ENCODE assay signal across 8 cellular contexts in genomic region chr22:29073618-29074275, GRCh38. TPM values are rescaled to one million over a fixed set of nuclear protein-coding genes. Genes with fewer than 3 reads are reported as not detected.
DNase-seq lines count a peak whose midpoint lies in the region; ATAC-seq and TF ChIP-seq lines count a peak whose summit lies in the region.

No MANE protein-coding gene starts in this region.

- no peak overlapping the region for H3K9ac ChIP-seq in OCI-LY3 (ENCODE audit: low read length)
- peak overlapping the region in 1 of 2 donors; percentile 35 for H3K9ac ChIP-seq in liver (ENCODE audit: low read depth in 1 of 2, low read length in 2 of 2)

- peak overlapping the region; percentile 38 to 76 (median 59) for H3K4me3 Mint-ChIP-seq in CD4-positive, alpha-beta memory T cell
- H3K4me3 Mint-ChIP-seq in chondrocyte (ENCODE audit: unreplicated experiment) = peak overlapping the region; percentile 65

- CTCF ChIA-PET in CD4-positive, alpha-beta memory T cell (lab: Charles Lee; ENCODE audit: partially characterized antibody) = no interaction called here

- no peaks in the 10 kb centered on the region for H3K79me2 ChIP-seq in OCI-LY3 (ENCODE audit: low read length)

- 3% methylated on average over 53 of the region's 53 CpGs for WGBS in liver

- no peak overlapping the region for H3K27ac ChIP-seq in CD4-positive, alpha-beta memory T cell (ENCODE audit: low read depth, low read length)
- H3K27ac ChIP-seq in OCI-LY3 (ENCODE audit: low read length) = no peak overlapping the region
- H3K27ac ChIP-seq in liver (ENCODE audit: low read depth in 1 of 2, low read length in 2 of 2) = peak overlapping the region in 1 of 2 donors; percentile 5
- H3K27ac ChIP-seq in substantia nigra (ENCODE audit: low read depth, low read length, poor library complexity, severe bottlenecking) = peak overlapping the region; percentile 19

- H2AFZ ChIP-seq in OCI-LY3 (ENCODE audit: low read depth, low read length) = no peak overlapping the region; the same call in 1 of the 2 replicates

- peaks cover 23% of the 10 kb centered on the region for H3K4me1 ChIP-seq in CD4-positive, alpha-beta memory T cell (ENCODE audit: insufficient read depth, low read length)
- H3K4me1 ChIP-seq in OCI-LY3 (ENCODE audit: low read length) (peaks cover 10% of the 10 kb centered on the region), liver (ENCODE audit: control insufficient read depth in 4 of 4, insufficient read depth in 4 of 4, low read length in 3 of 4) (peaks cover 5 to 31% (median 21%) of the 10 kb centered on the region in 4 donors)

- H4K20me1 ChIP-seq in OCI-LY3 (ENCODE audit: insufficient read depth, low read length) = no peaks in the 10 kb centered on the region

- ATAC-seq in GM18520 (IDR thresholded peaks at IDR 0.05; ENCODE audit: unreplicated experiment) = no peak

- no peak for TF ChIP-seq CTCF in OCI-LY3 (IDR thresholded peaks at IDR 0.05; ENCODE audit: low read depth, low read length)
- no peak for TF ChIP-seq CTCF in chondrocyte (IDR thresholded peaks at IDR 0.05)
- no peak for TF ChIP-seq CTCF in liver (IDR thresholded peaks at IDR 0.05; ENCODE audit: low read depth, low read length, missing input control)

- peaks cover 9 to 29% (median 17%) of the 10 kb centered on the region in 4 donors for H3K4me1 Mint-ChIP-seq in CD4-positive, alpha-beta memory T cell
- H3K4me1 Mint-ChIP-seq in chondrocyte (ENCODE audit: low read depth) = peaks cover 15% of the 10 kb centered on the region

- peaks cover 22% of the 10 kb centered on the region for H3K27me3 ChIP-seq in CD4-positive, alpha-beta memory T cell (ENCODE audit: insufficient read depth, low read length)
- H3K27me3 ChIP-seq in OCI-LY3 (ENCODE audit: low read depth, low read length) (peaks cover 50% of the 10 kb centered on the region), liver (ENCODE audit: control insufficient read depth in 4 of 4, insufficient read depth in 4 of 4, low read length in 3 of 4) (no peaks in the 10 kb centered on the region)

- H3K36me3 ChIP-seq in CD4-positive, alpha-beta memory T cell (ENCODE audit: insufficient read depth, low read length) = no peaks in the 10 kb centered on the region
- H3K36me3 ChIP-seq in OCI-LY3 (replicated peaks; ENCODE audit: low read depth, low read length) = no peaks in the 10 kb centered on the region
- H3K36me3 ChIP-seq in liver (ENCODE audit: control insufficient read depth in 4 of 4, insufficient read depth in 3 of 4, low read depth in 1 of 4, low read length in 3 of 4) = no peaks in the 10 kb centered on the region

- peaks cover 18 to 48% of the 10 kb centered on the region in 2 donors for H3K27me3 Mint-ChIP-seq in CD4-positive, alpha-beta memory T cell
- peaks cover 9% of the 10 kb centered on the region for H3K27me3 Mint-ChIP-seq in chondrocyte (ENCODE audit: low read depth)

- H3K9me3 Mint-ChIP-seq in CD4-positive, alpha-beta memory T cell = no peaks in the 10 kb centered on the region
- H3K9me3 Mint-ChIP-seq in chondrocyte (ENCODE audit: low read depth) = no peaks in the 10 kb centered on the region

- H3K4me3 ChIP-seq in CD4-positive, alpha-beta memory T cell (ENCODE audit: low read length in 2 of 2) = peak overlapping the region in 1 of 2 donors; percentile 39
- H3K4me3 ChIP-seq in OCI-LY3 (ENCODE audit: low read length) (peak overlapping the region; percentile 80), liver (ENCODE audit: low read depth in 1 of 3, low read length in 3 of 3) (peak overlapping the region; percentile 51 to 95 (median 72))

- peaks cover 0 to 3% of the 10 kb centered on the region in 2 donors for H3K36me3 Mint-ChIP-seq in CD4-positive, alpha-beta memory T cell
- H3K36me3 Mint-ChIP-seq in chondrocyte (ENCODE audit: low read depth) = no peaks in the 10 kb centered on the region

- H3K27ac Mint-ChIP-seq in CD4-positive, alpha-beta memory T cell = peak overlapping the region in 2 of 7 donors; percentile 7 to 15
- no peak overlapping the region for H3K27ac Mint-ChIP-seq in chondrocyte (ENCODE audit: unreplicated experiment)

- H3K9me3 ChIP-seq in CD4-positive, alpha-beta memory T cell (ENCODE audit: control insufficient read depth in 1 of 2, low read length in 2 of 2) = no peaks in the 10 kb centered on the region
- H3K9me3 ChIP-seq in OCI-LY3 (ENCODE audit: insufficient read depth, low read length) = no peaks in the 10 kb centered on the region
- H3K9me3 ChIP-seq in liver (ENCODE audit: control insufficient read depth in 4 of 4, low read length in 3 of 4) = no peaks in the 10 kb centered on the region

- TF ChIP-seq RAD21 in liver (IDR thresholded peaks at IDR 0.05) = peak in 1 of 2 donors; percentile 25

- POLR2A ChIA-PET in CD4-positive, alpha-beta memory T cell (lab: Charles Lee; ENCODE audit: partially characterized antibody) = no interaction called here

- H3K4me2 ChIP-seq in OCI-LY3 (ENCODE audit: low read length) = peak overlapping the region; percentile 97

- DNase-seq in CD4-positive, alpha-beta memory T cell = peak in 1 of 5 donors; percentile 8
- DNase-seq in chondrocyte (ENCODE audit: low spot score) (no peak), substantia nigra (lab: John Stamatoyannopoulos, UW) (peak in 8 of 49 donors; percentile 10 to 45 (median 24)), SIG-M5 (lab: John Stamatoyannopoulos, UW) (no peak), NCI-H2107 treated with DMSO at 0.1 percent for 48 hours (lab: John Stamatoyannopoulos, UW; ENCODE audit: unreplicated experiment) (no peak)

- intact Hi-C loops in CD4-positive, alpha-beta memory T cell (cut with micrococcal nuclease) = no loop called here

TF ChIP-seq in liver, 16 proteins besides CTCF, POLR2A, EP300 and RAD21:
- TF ChIP-seq ATF3 (IDR thresholded peaks at IDR 0.05) (no peak), EGR1 (IDR thresholded peaks at IDR 0.05; ENCODE audit: low read depth in 2 of 2) (peak in 1 of 2 donors; percentile 28), RXRA (IDR thresholded peaks at IDR 0.05) (peak; percentile 5 to 74), YY1 (IDR thresholded peaks at IDR 0.05) (peak; percentile 55), HNF4A (conservative IDR thresholded peaks at IDR 0.05) (peak in 1 of 2 donors; percentile 22)

RNA-seq across cellular contexts. Expression of gene KREMEN1, which starts 0.9 kb away (rescaled TPM):
- total RNA-seq in CD4-positive, alpha-beta memory T cell = not detected
- polyA plus RNA-seq in CD4-positive, alpha-beta memory T cell = not detected
- total RNA-seq in chondrocyte (5.0 to 7.3 TPM (median 7.3 TPM) in 3 replicates), liver (10 to 100 TPM in 1 of 2 donors, 1 to 10 TPM in 1; 5.4 to 22.6 TPM)
- 1 to 10 TPM; 1.2 to 2.2 TPM for polyA plus RNA-seq in liver

RNA-seq across cellular contexts. Expression of gene C22orf31, which starts 12.1 kb away (rescaled TPM):
- total RNA-seq in CD4-positive, alpha-beta memory T cell = not detected
- not detected for polyA plus RNA-seq in CD4-positive, alpha-beta memory T cell
- total RNA-seq in chondrocyte (not detected in 3 replicates), liver (under 1 TPM in 1 of 2 donors, not detected in 1; 0.14 TPM)
- polyA plus RNA-seq in liver = not detected
